Comparison of ENCODE assay signal across 13 cellular contexts in genomic region chr20:57436223-57436545, GRCh38. TPM values are rescaled to one million over a fixed set of nuclear protein-coding genes. Genes with fewer than 3 reads are reported as not detected.
DNase-seq lines count a peak whose midpoint lies in the region; ATAC-seq and TF ChIP-seq lines count a peak whose summit lies in the region.
"Had no signal": no experiment of that assay in that cellular context is flagged by ENCODE, and none has a peak within 500 bp of the region (broad histone marks: within the 10 kb centered on the region; RNA-seq: fewer than 3 reads in every experiment).

No MANE protein-coding gene starts in this region.

- peaks cover 65% of the 10 kb centered on the region for H3K4me1 ChIP-seq in SJCRH30
- peaks cover 0 to 29% (median 15%) of the 10 kb centered on the region in 4 donors for H3K4me1 ChIP-seq in right lobe of liver
- peaks cover 45 to 80% (median 57%) of the 10 kb centered on the region in 4 donors for H3K4me1 ChIP-seq in stomach
- H3K4me1 ChIP-seq: HAP-1 had no signal

- no peak for TF ChIP-seq EP300 in stomach (IDR thresholded peaks at IDR 0.05)

- H3K27ac ChIP-seq in SJCRH30, result peak overlapping the region; percentile 36
- peak overlapping the region; percentile 31 to 84 (median 56) for H3K27ac ChIP-seq in right lobe of liver
- H3K27ac ChIP-seq in stomach, result peak overlapping the region in 4 of 5 donors; percentile 39 to 93 (median 51)

- no peaks in the 10 kb centered on the region for H3K9me3 Mint-ChIP-seq in T-helper 2 cell treated with Interferon-gamma antibody and Interleukin-4, amounts not matched to agents 5 μg/mL and 100 μg/mL, for 36 hours
- H3K9me3 Mint-ChIP-seq: stimulated activated naive CD8-positive, alpha-beta T cell treated with anti-CD3 and anti-CD28 coated beads, Interleukin-15, Interleukin-2, amounts not matched to agents 100 ng/mL and 50 ng/mL, for 24 hours had no signal

- peaks cover 3% of the 10 kb centered on the region for H3K36me3 Mint-ChIP-seq in T-helper 2 cell treated with Interferon-gamma antibody and Interleukin-4, amounts not matched to agents 5 μg/mL and 100 μg/mL, for 36 hours (ENCODE audit: low read depth)

- TF ChIP-seq POLR2A in right lobe of liver (IDR thresholded peaks at IDR 0.05), result no peak
- no peak for TF ChIP-seq POLR2A in stomach (IDR thresholded peaks at IDR 0.05)

- H3K36me3 ChIP-seq in SJCRH30 (no peaks in the 10 kb centered on the region), right lobe of liver (no peaks in the 10 kb centered on the region), stomach (no peaks in the 10 kb centered on the region)
- H3K36me3 ChIP-seq: HAP-1 had no signal

- peak overlapping the region; percentile 57 for H3K27ac Mint-ChIP-seq in T-helper 2 cell treated with Interferon-gamma antibody and Interleukin-4, amounts not matched to agents 5 μg/mL and 100 μg/mL, for 36 hours
- H3K27ac Mint-ChIP-seq: stimulated activated naive CD8-positive, alpha-beta T cell treated with anti-CD3 and anti-CD28 coated beads, Interleukin-15, Interleukin-2, amounts not matched to agents 100 ng/mL and 50 ng/mL, for 24 hours had no signal

- intact Hi-C loops in right lobe of liver (cut with DNase I), result no loop called here
- intact Hi-C loops in stomach (cut with DNase I; ENCODE audit: low total_unique reads), result no loop called here

- H3K9me3 ChIP-seq in SJCRH30 (replicated peaks), result no peaks in the 10 kb centered on the region
- H3K9me3 ChIP-seq in right lobe of liver, result no peaks in the 10 kb centered on the region
- no peaks in the 10 kb centered on the region for H3K9me3 ChIP-seq in stomach
- H3K9me3 ChIP-seq: HAP-1, mucosa of descending colon had no signal

- H3K4me1 Mint-ChIP-seq in T-helper 2 cell treated with Interferon-gamma antibody and Interleukin-4, amounts not matched to agents 5 μg/mL and 100 μg/mL, for 36 hours (ENCODE audit: low read depth), result peaks cover 54% of the 10 kb centered on the region

- H3K4me3 ChIP-seq in SJCRH30 (no peak overlapping the region), right lobe of liver (no peak overlapping the region), stomach (no peak overlapping the region)
- H3K4me3 ChIP-seq: HAP-1, mucosa of descending colon had no signal

- ATAC-seq in right lobe of liver (no peak), GM21367 (IDR thresholded peaks at IDR 0.05; ENCODE audit: unreplicated experiment) (no peak)

- no peak for TF ChIP-seq CTCF in right lobe of liver (IDR thresholded peaks at IDR 0.05)
- no peak for TF ChIP-seq CTCF in stomach (IDR thresholded peaks at IDR 0.05)

- H3K4me3 Mint-ChIP-seq in T-helper 2 cell treated with Interferon-gamma antibody and Interleukin-4, amounts not matched to agents 5 μg/mL and 100 μg/mL, for 36 hours, result no peak overlapping the region
- H3K4me3 Mint-ChIP-seq: stimulated activated naive CD8-positive, alpha-beta T cell treated with anti-CD3 and anti-CD28 coated beads, Interleukin-15, Interleukin-2, amounts not matched to agents 100 ng/mL and 50 ng/mL, for 24 hours had no signal

- H3K27me3 ChIP-seq in SJCRH30 (no peaks in the 10 kb centered on the region), right lobe of liver (no peaks in the 10 kb centered on the region), stomach (no peaks in the 10 kb centered on the region)

- DNase-seq in T-helper 2 cell treated with Interferon-gamma antibody and Interleukin-4, amounts not matched to agents 5 μg/mL and 100 μg/mL, for 36 hours (ENCODE audit: low spot score), result no peak
- DNase-seq in T-helper 2 cell, result no peak
- DNase-seq in SJCRH30, result no peak
- DNase-seq in right lobe of liver, result no peak
- DNase-seq in stomach, result no peak
- DNase-seq in NCI-H2196 treated with DMSO at 0.1 percent for 48 hours (lab: John Stamatoyannopoulos, UW; ENCODE audit: unreplicated experiment), result no peak
- no peak for DNase-seq in NCI-H1694 (lab: John Stamatoyannopoulos, UW)
- DNase-seq: NCI-H446; stimulated activated CD4-positive, alpha-beta T cell treated with anti-CD3 and anti-CD28 coated beads, Interleukin-1b, Interleukin-23, amount 100 ng/mL, for 48 hours had no signal

- 29% methylated on average over 1 of the region's 6 CpGs for WGBS in right lobe of liver (ENCODE audit: insufficient coverage, low coverage, low lambda C conversion rate, missing lambda C conversion rate)
- 85 to 91% (median 86%) methylated on average over 6 of the region's 6 CpGs for WGBS in stomach, 5 donors

- peaks cover 4% of the 10 kb centered on the region for H3K27me3 Mint-ChIP-seq in T-helper 2 cell treated with Interferon-gamma antibody and Interleukin-4, amounts not matched to agents 5 μg/mL and 100 μg/mL, for 36 hours (ENCODE audit: low read depth)
- H3K27me3 Mint-ChIP-seq: stimulated activated naive CD8-positive, alpha-beta T cell treated with anti-CD3 and anti-CD28 coated beads, Interleukin-15, Interleukin-2, amounts not matched to agents 100 ng/mL and 50 ng/mL, for 24 hours had no signal

RNA-seq across cellular contexts. Expression of gene RBM38, which starts 45.0 kb away (rescaled TPM):
- 181 and 190 TPM in 2 replicates for total RNA-seq in SJCRH30 (2014; rRNA removed; shearing (Covaris generic))
- total RNA-seq in right lobe of liver (10 to 100 TPM in 3 of 6 experiments, 1 to 10 TPM in 3; 3.9 to 16.9 (median 9.6) TPM), stomach (10 to 100 TPM in 4 of 5 donors, 1 to 10 TPM in 1; 5.3 to 37.8 (median 13.6) TPM)
- 10 to 100 TPM; 15.8 to 25.2 (median 17.0) TPM for polyA plus RNA-seq in stomach
